In the genomic region with DNA sequence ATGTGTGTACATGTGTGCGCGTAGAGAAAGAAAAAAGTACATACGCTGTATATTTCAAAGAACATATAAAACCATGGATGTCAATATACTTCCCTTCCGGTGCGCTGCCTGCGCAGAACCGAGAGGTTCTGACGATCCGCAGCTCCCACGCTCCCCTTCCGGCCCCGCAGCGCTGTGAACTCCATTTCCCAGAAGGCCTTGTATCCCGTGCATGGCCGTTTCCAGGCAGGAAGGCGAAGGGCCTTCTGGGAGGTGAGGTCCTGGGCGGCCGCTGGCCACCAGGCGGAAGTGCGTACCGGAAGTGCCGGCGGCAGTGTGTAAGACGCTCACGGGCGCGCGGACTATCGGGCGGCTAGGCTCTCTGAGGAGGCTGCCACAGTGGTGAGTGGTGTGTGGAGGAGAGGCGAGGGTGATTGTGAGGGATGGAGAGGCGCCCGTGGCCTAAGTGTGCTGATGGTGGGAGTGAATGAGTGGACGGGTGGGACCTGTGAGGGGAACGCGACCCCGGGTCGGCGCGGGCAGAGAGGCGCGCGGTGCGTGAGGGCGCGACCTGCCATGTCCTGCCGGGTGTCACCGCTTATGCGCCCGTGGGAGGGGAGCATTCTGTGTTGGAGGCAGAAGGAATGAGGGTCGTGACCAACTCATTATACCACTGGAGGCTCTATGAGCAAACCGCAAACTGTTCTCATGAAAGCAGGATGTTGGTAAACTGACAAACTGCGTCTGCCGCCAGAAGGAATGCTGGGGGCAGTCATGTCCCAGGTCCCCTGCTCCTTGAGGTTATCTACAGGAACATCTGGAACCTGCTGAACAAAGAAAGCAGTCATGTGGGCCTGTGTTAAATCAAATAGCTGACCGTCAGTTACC, we compare ENCODE assay signal across 8 cellular contexts. TPM values are rescaled to one million over a fixed set of nuclear protein-coding genes. Genes with fewer than 3 reads are reported as not detected.
DNase-seq lines count a peak whose midpoint lies in the region; TF ChIP-seq lines count a peak whose summit lies in the region.

A gene with protein sequence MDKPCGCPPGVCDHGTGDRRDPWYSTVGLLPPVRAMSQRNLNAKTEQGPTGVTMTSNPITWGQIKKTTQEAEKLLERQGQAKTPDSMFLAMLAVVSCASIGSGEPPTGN (plus strand): TSS at position 313 of the 867 bp plus-strand sequence. CDS start 6,792 bp downstream, outside the sequence.

- H3K27ac Mint-ChIP-seq in HFFc6: peak within 1 kb of the TSS; percentile 96
- H3K27ac Mint-ChIP-seq in activated naive CD4-positive, alpha-beta T cell treated with anti-CD3 and anti-CD28 coated beads, Interleukin-2, amount 10 ng/mL, durations not matched to agents 7 days and 5 days: peak within 1 kb of the TSS; percentile 98

- H3K36me3 Mint-ChIP-seq in HFFc6 (ENCODE audit: low read depth): peaks cover 74% of the 10 kb centered on the region
- peaks cover 76% of the 10 kb centered on the region for H3K36me3 Mint-ChIP-seq in activated naive CD4-positive, alpha-beta T cell treated with anti-CD3 and anti-CD28 coated beads, Interleukin-2, amount 10 ng/mL, durations not matched to agents 7 days and 5 days

- CTCF ChIA-PET in activated naive CD4-positive, alpha-beta T cell treated with anti-CD3 and anti-CD28 coated beads, Interleukin-2, amount 10 ng/mL, durations not matched to agents 7 days and 5 days (lab: Charles Lee): interaction anchor here (0.8 kb wide), 1 partner anchor 9 kb away, joined by 3 read pairs; no protein-coding TSS in a partner anchor

- peak; percentile 87 for TF ChIP-seq POLR2A in NB4 (IDR thresholded peaks at IDR 0.05; ENCODE audit: extremely low read depth, insufficient read length)

- no peaks in the 10 kb centered on the region for H3K9me3 ChIP-seq in SK-N-MC (ENCODE audit: low read depth, low read length)

- H3K27ac ChIP-seq in SK-N-MC: peak within 1 kb of the TSS; percentile 78
- H3K27ac ChIP-seq in temporal lobe (ENCODE audit: low read depth, low read length): peak within 1 kb of the TSS; percentile 71

- peak within 1 kb of the TSS; percentile 92 for H3K4me3 ChIP-seq in NB4 (ENCODE audit: low read depth, low read length)
- peak within 1 kb of the TSS; percentile 97 for H3K4me3 ChIP-seq in SK-N-MC

- peak within 1 kb of the TSS; percentile 97 for H3K4me3 Mint-ChIP-seq in HFFc6
- peak within 1 kb of the TSS; percentile 93 for H3K4me3 Mint-ChIP-seq in activated naive CD4-positive, alpha-beta T cell treated with anti-CD3 and anti-CD28 coated beads, Interleukin-2, amount 10 ng/mL, durations not matched to agents 7 days and 5 days

- peaks cover 24% of the 10 kb centered on the region for H3K4me1 Mint-ChIP-seq in HFFc6 (ENCODE audit: low read depth)
- H3K4me1 Mint-ChIP-seq in activated naive CD4-positive, alpha-beta T cell treated with anti-CD3 and anti-CD28 coated beads, Interleukin-2, amount 10 ng/mL, durations not matched to agents 7 days and 5 days: peaks cover 44% of the 10 kb centered on the region

- H3K9ac ChIP-seq in SK-N-MC (ENCODE audit: insufficient read length): peak within 1 kb of the TSS; percentile 88

- H3K27me3 Mint-ChIP-seq in HFFc6 (ENCODE audit: insufficient read depth): peaks cover 3% of the 10 kb centered on the region
- H3K27me3 Mint-ChIP-seq in activated naive CD4-positive, alpha-beta T cell treated with anti-CD3 and anti-CD28 coated beads, Interleukin-2, amount 10 ng/mL, durations not matched to agents 7 days and 5 days: no peaks in the 10 kb centered on the region

- peaks cover 15% of the 10 kb centered on the region for H3K9me3 Mint-ChIP-seq in HFFc6
- peaks cover 21% of the 10 kb centered on the region for H3K9me3 Mint-ChIP-seq in activated naive CD4-positive, alpha-beta T cell treated with anti-CD3 and anti-CD28 coated beads, Interleukin-2, amount 10 ng/mL, durations not matched to agents 7 days and 5 days

- DNase-seq in GM04503 (ENCODE audit: low read depth): peak; percentile 86
- DNase-seq in HFFc6: peak; percentile 97
- peak; percentile 96 for DNase-seq in NB4 (ENCODE audit: low read depth)
- DNase-seq in SK-N-MC (ENCODE audit: low read depth, low spot score): peak; percentile 78
- peak; percentile 97 for DNase-seq in activated naive CD4-positive, alpha-beta T cell treated with anti-CD3 and anti-CD28 coated beads, Interleukin-2, amount 10 ng/mL, durations not matched to agents 7 days and 5 days
- DNase-seq in germinal center (ENCODE audit: low spot score): peak; percentile 96
- DNase-seq in occipital lobe (lab: John Stamatoyannopoulos, UW): peak; percentile 96

- peak; percentile 44 for TF ChIP-seq CTCF in HFFc6 (IDR thresholded peaks at IDR 0.05)
- no peak for TF ChIP-seq CTCF in NB4 (IDR thresholded peaks at IDR 0.05; ENCODE audit: low read depth, low read length)

- peaks cover 54% of the 10 kb centered on the region for H3K36me3 ChIP-seq in SK-N-MC (ENCODE audit: insufficient read depth, low read length)

RNA-seq across cellular contexts. Expression of the gene that starts here (rescaled TPM):
- 10 to 100 TPM; 24.0 to 31.2 (median 28.2) TPM for total RNA-seq in HFFc6 (2021; fragmentation: NEBNext Ultra II Directional; extraction: Animal tissue kit (Norgen Biotek cat#: 25700))
- 20.6 TPM for total RNA-seq in occipital lobe
- 20.2 TPM for total RNA-seq in temporal lobe

Comparison
In these comparisons a context has a peak if more than half of its experiments do, and no peak if none do; other contexts are left out.
1. Peak in every context shown above with its lines: DNase-seq, H3K4me3 ChIP-seq and H3K27ac ChIP-seq.